In genomic region chr12:53501615-53502181, GRCh38 we compare ENCODE assay signal across 8 cellular contexts. TPM values are rescaled to one million over a fixed set of nuclear protein-coding genes. Genes with fewer than 3 reads are reported as not detected.
A peak's percentile ranks its signal among the peaks of the same experiment; 100 is the strongest.
DNase-seq lines count a peak whose midpoint lies in the region; ATAC-seq and TF ChIP-seq lines count a peak whose summit lies in the region.

No MANE protein-coding gene starts in this region.

- H3K27me3 ChIP-seq in esophagus muscularis mucosa (no peaks in the 10 kb centered on the region), psoas muscle (ENCODE audit: insufficient read depth in 3 of 3, low read length in 2 of 3) (no peaks in the 10 kb centered on the region)

- no peak for DNase-seq in GM12864 (ENCODE audit: low read depth)
- DNase-seq in esophagus muscularis mucosa (ENCODE audit: extremely low spot score): no peak
- no peak for DNase-seq in psoas muscle
- DNase-seq in DMS53 (lab: John Stamatoyannopoulos, UW): no peak
- no peak for DNase-seq in GDM1 (lab: John Stamatoyannopoulos, UW)
- DNase-seq in Ammon's horn (ENCODE audit: low spot score): no peak

- H3K9me3 ChIP-seq in esophagus muscularis mucosa (no peaks in the 10 kb centered on the region), psoas muscle (no peaks in the 10 kb centered on the region)

- TF ChIP-seq POLR2A in Raji (IDR thresholded peaks at IDR 0.05; ENCODE audit: insufficient read depth, low read depth, low read length): peak; percentile 30; the same call in 1 of the 2 replicates
- TF ChIP-seq POLR2A in esophagus muscularis mucosa (IDR thresholded peaks at IDR 0.05; ENCODE audit: low read depth): no peak

- 80% methylated on average over 9 of the region's 10 CpGs for WGBS in esophagus muscularis mucosa
- 55 to 60% (median 60%) methylated on average over 10 of the region's 10 CpGs for WGBS in psoas muscle, 3 donors

- intact Hi-C loops in esophagus muscularis mucosa (cut with DNase I) (no loop called here), psoas muscle (cut with DNase I) (loop anchor here in 1 of 2 donors (2.0 kb wide), 1 partner anchor 177 kb away; no protein-coding TSS in a partner anchor)

- H3K27ac ChIP-seq in esophagus muscularis mucosa (replicated peaks in 1 of 4) (peak overlapping the region; percentile 97 to 99 (median 98)), psoas muscle (peak overlapping the region; percentile 96)

- H3K4me3 ChIP-seq in GM12864 (ENCODE audit: low read depth, low read length): peak overlapping the region; percentile 83
- peak overlapping the region; percentile 74 to 82 (median 79) for H3K4me3 ChIP-seq in esophagus muscularis mucosa
- H3K4me3 ChIP-seq in psoas muscle: peak overlapping the region; percentile 85

- no peak for TF ChIP-seq CTCF in GM12864 (IDR thresholded peaks at IDR 0.05; ENCODE audit: low read depth, low read length, missing control alignments)
- TF ChIP-seq CTCF in esophagus muscularis mucosa (IDR thresholded peaks at IDR 0.05): no peak
- TF ChIP-seq CTCF in psoas muscle (IDR thresholded peaks at IDR 0.05): no peak

- ATAC-seq in psoas muscle: no peak
- no peak for ATAC-seq in GM18909 (IDR thresholded peaks at IDR 0.05; ENCODE audit: poor library complexity, unreplicated experiment)

- TF ChIP-seq EP300 in esophagus muscularis mucosa (IDR thresholded peaks at IDR 0.05): no peak

- H3K4me1 ChIP-seq in esophagus muscularis mucosa (peaks cover 22 to 73% (median 55%) of the 10 kb centered on the region in 4 donors), psoas muscle (peaks cover 20% of the 10 kb centered on the region)

- H3K36me3 ChIP-seq in esophagus muscularis mucosa: peaks cover 0 to 35% (median 25%) of the 10 kb centered on the region in 4 donors
- H3K36me3 ChIP-seq in psoas muscle (ENCODE audit: insufficient read depth in 1 of 2, low read depth in 1 of 2): peaks cover 0 to 30% of the 10 kb centered on the region in 2 donors

RNA-seq across cellular contexts. Expression of gene TARBP2, which starts 0.6 kb away (rescaled TPM):
- total RNA-seq in esophagus muscularis mucosa (10 to 100 TPM; 12.7 to 16.6 (median 12.9) TPM), psoas muscle (10 to 100 TPM in 2 of 4 donors, 1 to 10 TPM in 2; 7.6 to 10.8 (median 10.4) TPM)
- 10 to 100 TPM; 10.2 to 23.3 (median 21.2) TPM for polyA plus RNA-seq in psoas muscle

RNA-seq across cellular contexts. Expression of gene MAP3K12, which starts 2.4 kb away (rescaled TPM):
- total RNA-seq in esophagus muscularis mucosa: 10 to 100 TPM; 12.6 to 20.1 (median 18.9) TPM
- 1 to 10 TPM; 1.9 to 2.9 (median 2.3) TPM for total RNA-seq in psoas muscle
- 1 to 10 TPM; 2.3 to 3.1 (median 3.0) TPM for polyA plus RNA-seq in psoas muscle

RNA-seq across cellular contexts. Expression of gene NPFF, which starts 5.6 kb away (rescaled TPM):
- total RNA-seq in esophagus muscularis mucosa: not detected
- not detected for total RNA-seq in psoas muscle
- not detected for polyA plus RNA-seq in psoas muscle

RNA-seq across cellular contexts. Expression of gene PCBP2, which starts 49.8 kb away (rescaled TPM):
- total RNA-seq in esophagus muscularis mucosa (100 to 1,000 TPM; 275 to 374 (median 365) TPM), psoas muscle (100 to 1,000 TPM; 354 to 507 (median 439) TPM)
- polyA plus RNA-seq in psoas muscle: 100 to 1,000 TPM; 254 to 469 (median 365) TPM
